In genomic region chr3:13998831-13999230, GRCh38 we compare ENCODE assay signal across 34 cellular contexts.
"Had no signal": no experiment of that assay in that cellular context is flagged by ENCODE, and none has a peak within 500 bp of the region (broad histone marks: within the 10 kb centered on the region; RNA-seq: fewer than 3 reads in every experiment).

No MANE protein-coding gene starts in this region.

- FAIRE-seq: astrocyte, bronchial epithelial cell had no signal

- H3K27me3 ChIP-seq: ascending aorta, body of pancreas, brain microvascular endothelial cell, breast epithelium, cardiac muscle cell had no signal

- DNase-seq: activated effector memory CD4-positive, alpha-beta T cell treated with anti-CD3 and anti-CD28 coated beads, Interleukin-2, amount 50 U/mL, for 16 hours; activated effector memory CD4-positive, alpha-beta T cell treated with Interleukin-2 at 50 U/mL for 16 hours; activated gamma-delta T cell; activated gamma-delta T cell treated with Interleukin-2 at 50 U/mL for 16 hours; activated naive CD4-positive, alpha-beta T cell; activated naive CD4-positive, alpha-beta T cell treated with anti-CD3 and anti-CD28 coated beads for 36 hours; activated naive CD4-positive, alpha-beta T cell treated with anti-CD3 and anti-CD28 coated beads, Interleukin-2, amount 10 ng/mL, durations not matched to agents 7 days and 5 days; activated naive CD4-positive, alpha-beta T cell treated with anti-CD3 and anti-CD28 coated beads, Interleukin-2, amount 50 U/mL, for 16 hours; activated naive CD4-positive, alpha-beta T cell treated with Interleukin-2 at 50 U/mL for 16 hours; activated naive CD8-positive, alpha-beta T cell treated with anti-CD3 and anti-CD28 coated beads for 36 hours; activated naive CD8-positive, alpha-beta T cell treated with anti-CD3 and anti-CD28 coated beads, Interleukin-2, amount 10 ng/mL, durations not matched to agents 7 days and 5 days; activated naive CD8-positive, alpha-beta T cell treated with anti-CD3 and anti-CD28 coated beads, Interleukin-2, amount 50 U/mL, for 24 hours; activated T-cell treated with anti-CD3 and anti-CD28 coated beads, Interleukin-2, amount 50 U/mL, for 1 hour; activated T-cell treated with anti-CD3 and anti-CD28 coated beads, Interleukin-2, amount 50 U/mL, for 24 hours; activated T-cell treated with anti-CD3 and anti-CD28 coated beads, Interleukin-2, amount 50 U/mL, for 4 hours; activated T-cell treated with anti-CD3 and anti-CD28 coated beads, Interleukin-2, amount 50 U/mL, for 48 hours; activated T-cell treated with anti-CD3 and anti-CD28 coated beads, Interleukin-2, amount 50 U/mL, for 72 hours; adrenal gland; amniotic stem cell; amygdala; anterior cingulate cortex; aorta; body of pancreas; brain microvascular endothelial cell; caudate nucleus; central memory CD4-positive, alpha-beta T cell; cerebellar nuclear complex had no signal

- H3K4me3 ChIP-seq: adrenal gland, ascending aorta, body of pancreas, breast epithelium, cardiac muscle cell had no signal

- H3K36me3 ChIP-seq: adrenal gland, ascending aorta, brain microvascular endothelial cell, breast epithelium, cardiac muscle cell had no signal

- H3K9me3 ChIP-seq: adrenal gland, ascending aorta had no signal

- ATAC-seq: activated naive CD4-positive, alpha-beta T cell treated with anti-CD3 and anti-CD28 coated beads, Interleukin-2, amount 50 U/mL, for 72 hours; activated naive CD8-positive, alpha-beta T cell treated with anti-CD3 and anti-CD28 coated beads, Interleukin-2, amount 50 U/mL, for 24 hours; activated T-cell treated with anti-CD3 and anti-CD28 coated beads, Interleukin-2, amount 50 U/mL, for 4 hours; activated T-cell treated with anti-CD3 and anti-CD28 coated beads, Interleukin-2, amount 50 U/mL, for 72 hours; activated T-helper 17 cell treated with anti-CD3 and anti-CD28 coated beads, Interleukin-2, amount 50 U/mL, for 72 hours; body of pancreas had no signal

- H3K4me1 ChIP-seq: adrenal gland, ascending aorta, body of pancreas, breast epithelium had no signal

- H3K27ac ChIP-seq: adrenal gland, ascending aorta, body of pancreas, brain microvascular endothelial cell, breast epithelium, cardiac muscle cell had no signal
